Comparison of ENCODE assay signal across 9 cellular contexts in the genomic region with DNA sequence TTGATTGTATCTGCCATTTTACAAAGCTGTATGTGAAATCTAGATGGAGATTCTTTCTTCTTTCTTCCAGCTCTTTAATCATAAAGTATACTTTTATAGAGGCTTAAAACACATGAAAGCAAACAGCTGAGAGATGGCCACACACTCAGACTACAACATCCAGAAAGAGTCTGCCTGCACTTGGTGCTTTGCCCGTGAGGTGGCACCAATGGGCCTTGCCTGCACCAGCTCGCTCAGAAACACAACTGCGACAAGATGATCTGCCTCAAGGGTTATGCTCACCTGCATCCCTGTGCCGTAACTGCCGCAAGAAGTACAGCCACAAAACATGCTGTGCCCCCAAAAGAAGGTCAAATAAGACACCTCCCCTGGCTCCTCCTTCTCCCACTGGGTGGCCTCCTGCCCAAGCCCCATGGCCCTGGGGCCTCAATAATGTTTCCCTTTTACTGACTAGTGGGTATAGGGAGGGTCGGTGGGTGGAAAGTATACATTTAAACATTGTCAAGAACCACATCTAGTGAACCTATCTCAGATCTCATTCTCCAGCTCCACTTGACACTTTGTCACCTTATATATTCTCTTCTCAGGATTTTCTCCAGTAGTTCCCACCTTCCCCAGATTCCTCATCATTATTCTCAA.
DNase-seq lines count a peak whose midpoint lies in the region; ATAC-seq, FAIRE-seq and TF ChIP-seq lines count a peak whose summit lies in the region.
"Had no signal": no experiment of that assay in that cellular context is flagged by ENCODE, and none has a peak within 500 bp of the region (broad histone marks: within the 10 kb centered on the region; RNA-seq: fewer than 3 reads in every experiment).

No MANE protein-coding gene starts in this region.

- H3K4me2 ChIP-seq in Karpas-422 (ENCODE audit: low read depth, low read length, poor library complexity, severe bottlenecking), result no peak overlapping the region

- H3K4me1 ChIP-seq in Karpas-422 (ENCODE audit: low read length) (no peaks in the 10 kb centered on the region), left lung (no peaks in the 10 kb centered on the region)

- no peak for FAIRE-seq in D721Med (lab: Jason Lieb, UNC)
- FAIRE-seq: colon had no signal

- H3K27me3 ChIP-seq in Karpas-422 (ENCODE audit: low read length) (no peaks in the 10 kb centered on the region), left lung (no peaks in the 10 kb centered on the region)

- H4K20me1 ChIP-seq in Karpas-422 (ENCODE audit: insufficient read depth, low read depth, low read length), result no peaks in the 10 kb centered on the region

- intact Hi-C loops in left lung (cut with DNase I), result no loop called here

- H2AFZ ChIP-seq in Karpas-422 (ENCODE audit: low read length), result no peak overlapping the region

- ATAC-seq in left lung, result peak; percentile 78
- ATAC-seq in HG03135 (IDR thresholded peaks at IDR 0.05; ENCODE audit: unreplicated experiment), result no peak
- ATAC-seq in GM18870 (IDR thresholded peaks at IDR 0.05; ENCODE audit: unreplicated experiment), result no peak

- no peaks in the 10 kb centered on the region for H3K79me2 ChIP-seq in Karpas-422 (ENCODE audit: low read length)

- DNase-seq in Karpas-422, result peak; percentile 82
- DNase-seq in caudate nucleus (lab: John Stamatoyannopoulos, UW), result peak in 53 of 61 donors; percentile 0 to 81 (median 21)
- peak in 1 of 2 donors; percentile 61 for DNase-seq in left lung
- DNase-seq in SW 1271 (lab: John Stamatoyannopoulos, UW), result no peak
- DNase-seq in D721Med (ENCODE audit: insufficient read length, low spot score), result no peak

- H3K9ac ChIP-seq in Karpas-422 (ENCODE audit: low read length), result no peak overlapping the region

- no peaks in the 10 kb centered on the region for H3K36me3 ChIP-seq in Karpas-422 (ENCODE audit: insufficient read depth, low read length)
- peaks cover 0 to 23% of the 10 kb centered on the region in 2 donors for H3K36me3 ChIP-seq in left lung

- no peak overlapping the region for H3K4me3 ChIP-seq in Karpas-422 (ENCODE audit: low read length)
- H3K4me3 ChIP-seq in left lung, result no peak overlapping the region

- H3K9me3 ChIP-seq in Karpas-422 (ENCODE audit: low read length), result no peaks in the 10 kb centered on the region
- H3K9me3 ChIP-seq in left lung, result no peaks in the 10 kb centered on the region

- H3K27ac ChIP-seq in C4-2B, result no peak overlapping the region
- H3K27ac ChIP-seq in Karpas-422 (ENCODE audit: low read length), result no peak overlapping the region
- H3K27ac ChIP-seq in caudate nucleus (ENCODE audit: low read depth, low read length), result no peak overlapping the region
- H3K27ac ChIP-seq in left lung, result no peak overlapping the region

- TF ChIP-seq CTCF in C4-2B (conservative IDR thresholded peaks at IDR 0.05) (peak; percentile 94), left lung (IDR thresholded peaks at IDR 0.05) (peak in 1 of 2 donors; percentile 10), D721Med (IDR thresholded peaks at IDR 0.05; ENCODE audit: insufficient read depth, missing control alignments) (no peak)

- H3K9me2 ChIP-seq in Karpas-422 (replicated peaks; ENCODE audit: insufficient read depth, low read length), result no peaks in the 10 kb centered on the region

Comparison
In these comparisons a context has a peak if more than half of its experiments do, and no peak if none do; other contexts are left out.
1. DNase-seq: peak in Karpas-422 (single experiment) and caudate nucleus (53 of 61); none in SW 1271 (0 of 2) and D721Med (single experiment).